Comparison of ENCODE assay signal across 35 cellular contexts in the genomic region with DNA sequence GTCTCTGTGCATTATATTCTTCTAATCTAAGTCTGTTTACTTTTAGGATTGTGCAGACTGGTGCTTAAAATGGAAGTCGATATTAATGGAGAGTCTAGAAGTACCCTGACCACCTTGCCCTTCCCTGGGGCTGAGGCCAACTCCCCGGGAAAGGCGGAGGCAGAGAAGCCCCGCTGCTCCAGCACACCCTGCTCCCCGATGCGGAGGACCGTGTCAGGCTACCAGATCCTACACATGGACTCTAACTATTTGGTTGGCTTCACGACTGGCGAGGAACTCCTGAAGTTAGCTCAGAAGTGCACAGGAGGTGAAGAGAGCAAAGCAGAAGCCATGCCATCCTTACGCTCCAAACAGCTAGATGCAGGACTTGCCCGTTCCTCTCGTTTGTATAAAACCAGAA.
"Had no signal": no experiment of that assay in that cellular context is flagged by ENCODE, and none has a peak within 500 bp of the region (broad histone marks: within the 10 kb centered on the region; RNA-seq: fewer than 3 reads in every experiment).

No MANE protein-coding gene starts in this region.

- H3K9ac ChIP-seq: KMS-11 had no signal

- DNase-seq: Karpas-422, Kasumi-1, KG1, MG63, MM.1S, MV-4-11, NCI-H1048, NCI-H1092, NCI-H1092 treated with DMSO at 0.1 percent for 48 hours, NCI-H1105, NCI-H1105 treated with DMSO at 0.1 percent for 48 hours, NCI-H1417, NCI-H1417 treated with DMSO at 0.1 percent for 48 hours, NCI-H1436, NCI-H1436 treated with DMSO at 0.1 percent for 48 hours, NCI-H146, NCI-H1694, NCI-H1694 treated with DMSO at 0.1 percent for 48 hours, NCI-H187, NCI-H187 treated with DMSO at 0.1 percent for 48 hours, NCI-H1930, NCI-H2029, NCI-H2029 treated with DMSO at 0.1 percent for 48 hours, NCI-H2081, NCI-H2081 treated with DMSO at 0.1 percent for 48 hours, NCI-H2107, NCI-H2171, NCI-H2171 treated with DMSO at 0.1 percent for 48 hours, NCI-H2227 treated with DMSO at 0.1 percent for 48 hours, NCI-H226, NCI-H345, NCI-H446, NCI-H446 treated with DMSO at 0.1 percent for 48 hours, NCI-H510A had no signal

- H3K4me3 ChIP-seq: MG63 had no signal

- H3K4me2 ChIP-seq: KMS-11 had no signal

- H3K27ac ChIP-seq: KMS-11 had no signal

- H3K27me3 ChIP-seq: MG63 had no signal

- H3K9me3 ChIP-seq: MG63 had no signal
